Comparison of ENCODE assay signal across 8 cellular contexts in the genomic region with DNA sequence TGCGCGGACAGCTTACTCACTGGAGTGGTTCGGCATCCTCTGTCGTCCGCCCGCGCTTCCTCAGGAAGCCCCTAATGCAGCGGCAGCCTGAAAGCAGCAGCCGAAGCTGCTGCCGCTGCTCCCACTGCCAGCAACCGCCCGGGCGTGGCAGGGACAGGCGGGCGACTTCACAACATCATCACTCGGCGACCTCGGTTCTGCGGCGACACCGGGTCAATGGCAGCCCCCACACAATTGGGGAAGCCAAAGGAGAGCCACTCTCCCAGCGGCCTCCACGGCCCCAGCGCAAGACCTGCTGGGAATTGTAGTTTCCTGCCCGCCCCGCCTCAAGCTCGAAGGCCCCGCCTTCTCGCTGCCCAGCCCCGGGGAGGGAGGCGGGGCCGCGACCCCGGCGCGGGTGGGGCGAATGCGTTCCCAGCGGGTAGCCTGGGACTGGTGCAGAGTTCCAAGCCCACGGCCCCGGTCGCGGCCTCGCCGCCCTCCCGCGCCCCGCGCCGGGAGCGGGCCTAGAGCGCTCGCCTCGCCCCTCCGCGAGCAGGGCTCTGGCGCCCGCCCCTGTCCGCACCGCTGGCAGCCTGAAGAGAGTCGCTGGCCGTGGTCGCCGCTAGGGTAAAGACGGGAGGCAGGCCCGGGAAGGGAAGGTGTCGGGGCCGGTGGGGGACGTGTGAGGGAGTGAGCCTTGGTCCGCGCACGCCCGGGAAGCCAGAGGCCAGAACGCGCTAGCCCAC. TPM values are rescaled to one million over a fixed set of nuclear protein-coding genes. Genes with fewer than 3 reads are reported as not detected.
DNase-seq lines count a peak whose midpoint lies in the region; ATAC-seq and TF ChIP-seq lines count a peak whose summit lies in the region.

A gene with protein sequence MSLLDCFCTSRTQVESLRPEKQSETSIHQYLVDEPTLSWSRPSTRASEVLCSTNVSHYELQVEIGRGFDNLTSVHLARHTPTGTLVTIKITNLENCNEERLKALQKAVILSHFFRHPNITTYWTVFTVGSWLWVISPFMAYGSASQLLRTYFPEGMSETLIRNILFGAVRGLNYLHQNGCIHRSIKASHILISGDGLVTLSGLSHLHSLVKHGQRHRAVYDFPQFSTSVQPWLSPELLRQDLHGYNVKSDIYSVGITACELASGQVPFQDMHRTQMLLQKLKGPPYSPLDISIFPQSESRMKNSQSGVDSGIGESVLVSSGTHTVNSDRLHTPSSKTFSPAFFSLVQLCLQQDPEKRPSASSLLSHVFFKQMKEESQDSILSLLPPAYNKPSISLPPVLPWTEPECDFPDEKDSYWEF (plus strand): TSS at position 411 of the 728 bp plus-strand sequence. CDS start 3,101 bp downstream, outside the sequence.
A gene with protein sequence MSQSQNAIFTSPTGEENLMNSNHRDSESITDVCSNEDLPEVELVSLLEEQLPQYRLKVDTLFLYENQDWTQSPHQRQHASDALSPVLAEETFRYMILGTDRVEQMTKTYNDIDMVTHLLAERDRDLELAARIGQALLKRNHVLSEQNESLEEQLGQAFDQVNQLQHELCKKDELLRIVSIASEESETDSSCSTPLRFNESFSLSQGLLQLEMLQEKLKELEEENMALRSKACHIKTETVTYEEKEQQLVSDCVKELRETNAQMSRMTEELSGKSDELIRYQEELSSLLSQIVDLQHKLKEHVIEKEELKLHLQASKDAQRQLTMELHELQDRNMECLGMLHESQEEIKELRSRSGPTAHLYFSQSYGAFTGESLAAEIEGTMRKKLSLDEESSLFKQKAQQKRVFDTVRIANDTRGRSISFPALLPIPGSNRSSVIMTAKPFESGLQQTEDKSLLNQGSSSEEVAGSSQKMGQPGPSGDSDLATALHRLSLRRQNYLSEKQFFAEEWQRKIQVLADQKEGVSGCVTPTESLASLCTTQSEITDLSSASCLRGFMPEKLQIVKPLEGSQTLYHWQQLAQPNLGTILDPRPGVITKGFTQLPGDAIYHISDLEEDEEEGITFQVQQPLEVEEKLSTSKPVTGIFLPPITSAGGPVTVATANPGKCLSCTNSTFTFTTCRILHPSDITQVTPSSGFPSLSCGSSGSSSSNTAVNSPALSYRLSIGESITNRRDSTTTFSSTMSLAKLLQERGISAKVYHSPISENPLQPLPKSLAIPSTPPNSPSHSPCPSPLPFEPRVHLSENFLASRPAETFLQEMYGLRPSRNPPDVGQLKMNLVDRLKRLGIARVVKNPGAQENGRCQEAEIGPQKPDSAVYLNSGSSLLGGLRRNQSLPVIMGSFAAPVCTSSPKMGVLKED (minus strand): TSS at position 129 of the 728 bp plus-strand sequence. CDS start 30,951 bp downstream, outside the sequence.

- H3K4me3 ChIP-seq in BLaER1 treated with 17β-estradiol and CSF1 and Interleukin-3, amounts not matched to agents 10 nM and 100 nM = peak within 1 kb of the TSS; percentile 73 to 90 (median 85)
- H3K4me3 ChIP-seq in colonic mucosa = peak within 1 kb of the TSS; percentile 75

- H3K9ac ChIP-seq in BLaER1 treated with 17β-estradiol and CSF1 and Interleukin-3, amounts not matched to agents 10 nM and 100 nM = peak within 1 kb of the TSS; percentile 80 to 93 (median 86)
- peak within 1 kb of the TSS; percentile 97 to 98 for H3K9ac ChIP-seq in colonic mucosa (ENCODE audit: low read depth in 2 of 2, low read length in 2 of 2)

- H3K4me2 ChIP-seq in BLaER1 treated with 17β-estradiol and CSF1 and Interleukin-3, amounts not matched to agents 10 nM and 100 nM = peak within 1 kb of the TSS; percentile 81 to 97 (median 90)

- peak within 1 kb of the TSS; percentile 43 to 90 (median 85); a peak in 21 of 22 replicates for H3K27ac ChIP-seq in BLaER1 treated with 17β-estradiol and CSF1 and Interleukin-3, amounts not matched to agents 10 nM and 100 nM
- H3K27ac ChIP-seq in colonic mucosa = peak within 1 kb of the TSS; percentile 87
- peak within 1 kb of the TSS; percentile 89 for H3K27ac ChIP-seq in layer of hippocampus (ENCODE audit: low read depth, low read length)

- no peaks in the 10 kb centered on the region for H3K27me3 ChIP-seq in BLaER1 treated with 17β-estradiol and CSF1 and Interleukin-3, amounts not matched to agents 10 nM and 100 nM
- H3K27me3 ChIP-seq in colonic mucosa = no peaks in the 10 kb centered on the region
- H3K27me3 ChIP-seq in layer of hippocampus (ENCODE audit: control insufficient read depth, insufficient read depth, low read length) = no peaks in the 10 kb centered on the region

- H4K20me1 ChIP-seq in BLaER1 treated with 17β-estradiol and CSF1 and Interleukin-3, amounts not matched to agents 10 nM and 100 nM = peaks cover 0 to 9% (median 0%) of the 10 kb centered on the region in 11 experiments; a peak in 3 of 22 replicates

- ATAC-seq in HG03460 (IDR thresholded peaks at IDR 0.05; ENCODE audit: unreplicated experiment) = peak; percentile 96

- intact Hi-C loops in colonic mucosa (cut with DNase I) = no loop called here

- peaks cover 19 to 38% (median 31%) of the 10 kb centered on the region in 10 experiments for H3K4me1 ChIP-seq in BLaER1 treated with 17β-estradiol and CSF1 and Interleukin-3, amounts not matched to agents 10 nM and 100 nM
- H3K4me1 ChIP-seq in colonic mucosa = peaks cover 23% of the 10 kb centered on the region

- DNase-seq in GM19240 (ENCODE audit: insufficient read length, low spot score) (peak; percentile 75), NCI-H526 (lab: John Stamatoyannopoulos, UW) (peak; percentile 83 to 97), colonic mucosa (peak; percentile 96)
- DNase-seq in activated CD4-positive, alpha-beta T cell treated with anti-CD3 and anti-CD28 coated beads for 48 hours = peak; percentile 97
- peak; percentile 87 for DNase-seq in stimulated activated CD4-positive, alpha-beta T cell treated with anti-CD3 and anti-CD28 coated beads, Interleukin-1b, Interleukin-23, amount 100 ng/mL, for 4 hours (ENCODE audit: low read depth in 2 of 2)

- peaks cover 0 to 22% (median 4%) of the 10 kb centered on the region in 11 experiments; a peak in 8 of 22 replicates for H3K36me3 ChIP-seq in BLaER1 treated with 17β-estradiol and CSF1 and Interleukin-3, amounts not matched to agents 10 nM and 100 nM
- H3K36me3 ChIP-seq in colonic mucosa = no peaks in the 10 kb centered on the region

- no peaks in the 10 kb centered on the region for H3K9me3 ChIP-seq in BLaER1 treated with 17β-estradiol and CSF1 and Interleukin-3, amounts not matched to agents 10 nM and 100 nM (replicated peaks in 1 of 11)
- no peaks in the 10 kb centered on the region for H3K9me3 ChIP-seq in colonic mucosa

- TF ChIP-seq CTCF in colonic mucosa (IDR thresholded peaks at IDR 0.05) = peak; percentile 22

RNA-seq across cellular contexts. Expression of the first gene that starts in this region (rescaled TPM):
- 10 to 100 TPM; 50.0 to 50.9 TPM for total RNA-seq in colonic mucosa

RNA-seq across cellular contexts. Expression of the second gene that starts in this region (rescaled TPM):
- total RNA-seq in colonic mucosa = 10 to 100 TPM; 40.0 to 50.3 TPM

Comparison
In these comparisons a context has a peak if more than half of its experiments do, and no peak if none do; other contexts are left out.
1. Peak in every context shown above with its lines: DNase-seq, ATAC-seq, H3K4me3 ChIP-seq and H3K27ac ChIP-seq.